Comparison of ENCODE assay signal across 8 cellular contexts in the genomic region with DNA sequence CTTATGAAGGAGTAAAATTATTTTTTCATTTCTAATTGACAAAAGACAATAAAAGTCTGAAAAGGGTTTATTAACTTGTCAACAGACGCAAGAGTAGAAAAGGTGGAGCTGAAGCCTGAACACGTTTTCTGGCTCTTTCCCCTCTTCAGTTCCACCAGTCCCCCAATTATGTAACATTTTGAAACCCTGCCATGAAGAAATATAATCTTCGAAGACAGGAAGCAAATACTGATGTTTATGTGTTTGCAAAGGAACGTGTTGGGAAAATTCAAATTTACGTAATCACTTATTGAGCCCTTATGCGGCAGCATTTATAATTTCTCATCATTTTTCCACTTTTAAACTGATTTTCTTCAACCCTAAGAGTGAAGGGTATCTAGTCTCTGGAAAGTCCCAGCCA. TPM values are rescaled to one million over a fixed set of nuclear protein-coding genes. Genes with fewer than 3 reads are reported as not detected.
DNase-seq lines count a peak whose midpoint lies in the region; ATAC-seq and TF ChIP-seq lines count a peak whose summit lies in the region.

No MANE protein-coding gene starts in this region.

- CTCF ChIA-PET in activated CD4-positive, alpha-beta T cell treated with anti-CD3 and anti-CD28 coated beads for 36 hours (lab: Charles Lee), result interaction anchor here (6.6 kb wide), 1 partner anchor 19 kb away, joined by 51 read pairs; no protein-coding TSS in a partner anchor

- no peak for TF ChIP-seq CTCF in thoracic aorta (IDR thresholded peaks at IDR 0.05)

- peak overlapping the region; percentile 98 for H3K4me3 Mint-ChIP-seq in activated CD4-positive, alpha-beta T cell treated with anti-CD3 and anti-CD28 coated beads for 36 hours
- peak overlapping the region; percentile 98 for H3K4me3 Mint-ChIP-seq in activated T-helper 2 cell treated with anti-CD3 and anti-CD28 coated beads, Interferon-gamma antibody, Interleukin-2, Interleukin-4, amounts not matched to agents 10 μg/mL and 5 μg/mL and 100 μg/mL, durations not matched to agents 14 hours and 24 hours and 36 hours (ENCODE audit: low read depth)
- H3K4me3 Mint-ChIP-seq in immature natural killer cell, result peak overlapping the region; percentile 95 to 99 (median 98)

- peaks cover 8% of the 10 kb centered on the region for H3K36me3 ChIP-seq in thoracic aorta

- no peaks in the 10 kb centered on the region for H3K9me3 Mint-ChIP-seq in activated CD4-positive, alpha-beta T cell treated with anti-CD3 and anti-CD28 coated beads for 36 hours (ENCODE audit: low read depth)
- no peaks in the 10 kb centered on the region for H3K9me3 Mint-ChIP-seq in activated T-helper 2 cell treated with anti-CD3 and anti-CD28 coated beads, Interferon-gamma antibody, Interleukin-2, Interleukin-4, amounts not matched to agents 10 μg/mL and 5 μg/mL and 100 μg/mL, durations not matched to agents 14 hours and 24 hours and 36 hours
- H3K9me3 Mint-ChIP-seq in immature natural killer cell, result no peaks in the 10 kb centered on the region

- peaks cover 5 to 12% of the 10 kb centered on the region in 2 donors for H3K4me1 ChIP-seq in thoracic aorta (ENCODE audit: control insufficient read depth in 1 of 2, low read depth in 2 of 2)

- H3K27me3 Mint-ChIP-seq in activated CD4-positive, alpha-beta T cell treated with anti-CD3 and anti-CD28 coated beads for 36 hours, result no peaks in the 10 kb centered on the region
- no peaks in the 10 kb centered on the region for H3K27me3 Mint-ChIP-seq in activated T-helper 2 cell treated with anti-CD3 and anti-CD28 coated beads, Interferon-gamma antibody, Interleukin-2, Interleukin-4, amounts not matched to agents 10 μg/mL and 5 μg/mL and 100 μg/mL, durations not matched to agents 14 hours and 24 hours and 36 hours (ENCODE audit: low read depth)
- peaks cover 5 to 7% (median 6%) of the 10 kb centered on the region in 3 donors for H3K27me3 Mint-ChIP-seq in immature natural killer cell (ENCODE audit: low read depth in 3 of 3)

- POLR2A ChIA-PET in activated CD4-positive, alpha-beta T cell treated with anti-CD3 and anti-CD28 coated beads for 36 hours (lab: Charles Lee), result interaction anchor here (1.1 kb wide), 1 partner anchor 18 kb away, joined by 3 read pairs; no protein-coding TSS in a partner anchor

- peaks cover 13% of the 10 kb centered on the region for H3K36me3 Mint-ChIP-seq in activated CD4-positive, alpha-beta T cell treated with anti-CD3 and anti-CD28 coated beads for 36 hours (ENCODE audit: low read depth)
- H3K36me3 Mint-ChIP-seq in activated T-helper 2 cell treated with anti-CD3 and anti-CD28 coated beads, Interferon-gamma antibody, Interleukin-2, Interleukin-4, amounts not matched to agents 10 μg/mL and 5 μg/mL and 100 μg/mL, durations not matched to agents 14 hours and 24 hours and 36 hours (ENCODE audit: low read depth), result peaks cover 22% of the 10 kb centered on the region
- H3K36me3 Mint-ChIP-seq in immature natural killer cell, result peaks cover 4 to 11% (median 11%) of the 10 kb centered on the region in 3 donors

- H3K27ac ChIP-seq in thoracic aorta, result peak overlapping the region; percentile 83 to 89

- H3K4me1 Mint-ChIP-seq in activated CD4-positive, alpha-beta T cell treated with anti-CD3 and anti-CD28 coated beads for 36 hours, result peaks cover 47% of the 10 kb centered on the region
- peaks cover 27% of the 10 kb centered on the region for H3K4me1 Mint-ChIP-seq in activated T-helper 2 cell treated with anti-CD3 and anti-CD28 coated beads, Interferon-gamma antibody, Interleukin-2, Interleukin-4, amounts not matched to agents 10 μg/mL and 5 μg/mL and 100 μg/mL, durations not matched to agents 14 hours and 24 hours and 36 hours (ENCODE audit: low read depth)
- H3K4me1 Mint-ChIP-seq in immature natural killer cell, result peaks cover 32 to 49% of the 10 kb centered on the region in 2 donors

- peak overlapping the region; percentile 97 for H3K27ac Mint-ChIP-seq in activated CD4-positive, alpha-beta T cell treated with anti-CD3 and anti-CD28 coated beads for 36 hours
- H3K27ac Mint-ChIP-seq in activated T-helper 2 cell treated with anti-CD3 and anti-CD28 coated beads, Interferon-gamma antibody, Interleukin-2, Interleukin-4, amounts not matched to agents 10 μg/mL and 5 μg/mL and 100 μg/mL, durations not matched to agents 14 hours and 24 hours and 36 hours, result peak overlapping the region; percentile 97
- peak overlapping the region; percentile 92 to 98 (median 97) for H3K27ac Mint-ChIP-seq in immature natural killer cell

- no peaks in the 10 kb centered on the region for H3K27me3 ChIP-seq in thoracic aorta (replicated peaks; ENCODE audit: insufficient read depth)

- intact Hi-C loops in activated CD4-positive, alpha-beta T cell treated with anti-CD3 and anti-CD28 coated beads for 36 hours (cut with DNase I, micrococcal nuclease), result loop anchor here (1.0 to 5.0 kb wide), 9 partner anchors 109 to 1271 kb away; partner anchors contain the start of genes AEN (in 1 of the 2), GDPGP1 (in 1 of the 2), HDDC3 (in 1 of the 2) and MESP1 (in 1 of the 2)
- intact Hi-C loops in activated T-helper 2 cell treated with anti-CD3 and anti-CD28 coated beads, Interferon-gamma antibody, Interleukin-2, Interleukin-4, amounts not matched to agents 10 μg/mL and 5 μg/mL and 100 μg/mL, durations not matched to agents 14 hours and 24 hours and 36 hours (cut with micrococcal nuclease), result loop anchor here (5.0 to 10.0 kb wide), 5 partner anchors 141 to 316 kb away; partner anchors contain the start of genes MESP1 and TICRR

- no peak for ATAC-seq in activated CD4-positive, alpha-beta T cell treated with anti-CD3 and anti-CD28 coated beads for 36 hours
- ATAC-seq in thoracic aorta (ENCODE audit: insufficient number of reproducible peaks, low FRiP score, low read depth) (no peak), GM18511 (IDR thresholded peaks at IDR 0.05; ENCODE audit: unreplicated experiment) (no peak)

- H3K9me3 ChIP-seq in thoracic aorta, result no peaks in the 10 kb centered on the region

- no peak for DNase-seq in activated CD4-positive, alpha-beta T cell treated with anti-CD3 and anti-CD28 coated beads for 36 hours
- DNase-seq in activated CD4-positive, alpha-beta T cell treated with anti-CD3 and anti-CD28 coated beads for 1 hour, result no peak
- DNase-seq in activated T-helper 2 cell treated with anti-CD3 and anti-CD28 coated beads, Interferon-gamma antibody, Interleukin-2, Interleukin-4, amounts not matched to agents 10 μg/mL and 5 μg/mL and 100 μg/mL, durations not matched to agents 14 hours and 24 hours and 36 hours (ENCODE audit: low spot score), result no peak
- DNase-seq in immature natural killer cell (no peak), thoracic aorta (ENCODE audit: low spot score) (no peak), globus pallidus (ENCODE audit: low spot score) (no peak), NCI-H748 (lab: John Stamatoyannopoulos, UW; ENCODE audit: unreplicated experiment) (no peak)

- peak overlapping the region; percentile 92 for H3K4me3 ChIP-seq in thoracic aorta

RNA-seq across cellular contexts. Expression of gene AP3S2, which starts 0.8 kb away (rescaled TPM):
- 10 to 100 TPM; 12.4 to 15.3 TPM for total RNA-seq in activated CD4-positive, alpha-beta T cell treated with anti-CD3 and anti-CD28 coated beads for 36 hours
- total RNA-seq in activated T-helper 2 cell treated with anti-CD3 and anti-CD28 coated beads, Interferon-gamma antibody, Interleukin-2, Interleukin-4, amounts not matched to agents 10 μg/mL and 5 μg/mL and 100 μg/mL, durations not matched to agents 14 hours and 24 hours and 36 hours, result 20.6 and 24.6 TPM in 2 replicates
- 10 to 100 TPM; 23.7 to 38.5 (median 32.2) TPM for polyA plus RNA-seq in immature natural killer cell
- 10 to 100 TPM; 41.8 to 50.6 TPM for total RNA-seq in thoracic aorta

RNA-seq across cellular contexts. Expression of gene ARPIN, which starts 19.7 kb away (rescaled TPM):
- not detected for total RNA-seq in activated CD4-positive, alpha-beta T cell treated with anti-CD3 and anti-CD28 coated beads for 36 hours
- not detected in 2 replicates for total RNA-seq in activated T-helper 2 cell treated with anti-CD3 and anti-CD28 coated beads, Interferon-gamma antibody, Interleukin-2, Interleukin-4, amounts not matched to agents 10 μg/mL and 5 μg/mL and 100 μg/mL, durations not matched to agents 14 hours and 24 hours and 36 hours
- under 1 TPM in 1 of 3 donors, not detected in 2; 0.23 TPM for polyA plus RNA-seq in immature natural killer cell
- total RNA-seq in thoracic aorta, result 10 to 100 TPM; 19.5 to 21.4 TPM

Comparison
In these comparisons a context has a peak if more than half of its experiments do, and no peak if none do; other contexts are left out.
1. RNA of gene ARPIN, which starts 19.7 kb away (total RNA-seq): 19.5 to 21.4 TPM in thoracic aorta; not detected in activated CD4-positive, alpha-beta T cell treated with anti-CD3 and anti-CD28 coated beads for 36 hours and not detected in activated T-helper 2 cell treated with anti-CD3 and anti-CD28 coated beads, Interferon-gamma antibody, Interleukin-2, Interleukin-4, amounts not matched to agents 10 μg/mL and 5 μg/mL and 100 μg/mL, durations not matched to agents 14 hours and 24 hours and 36 hours; every median in the first group is over 10 times any median in the second.
2. Peak in every context shown above with its lines, with median percentiles within 50 percentile points of each other: H3K27ac Mint-ChIP-seq and H3K4me3 Mint-ChIP-seq.